ENCODE assay signal across 22 cellular contexts in genomic region chr9:15522130-15522755, GRCh38.
"Had no signal": no experiment of that assay in that cellular context is flagged by ENCODE, and none has a peak within 500 bp of the region (broad histone marks: within the 10 kb centered on the region; RNA-seq: fewer than 3 reads in every experiment).

No MANE protein-coding gene starts in this region.

- H3K27ac Mint-ChIP-seq: natural killer cell; stimulated activated naive B cell treated with anti-CD40 and anti-IgM and Interleukin-4, amounts not matched to agents 10 μg/mL and 1 μg/mL and 100 μg/mL, for 72 hours; stimulated activated naive CD8-positive, alpha-beta T cell treated with anti-CD3 and anti-CD28 coated beads, Interleukin-15, amount 100 ng/mL, for 72 hours had no signal

- H2AFZ ChIP-seq: hepatocyte had no signal

- H3K36me3 Mint-ChIP-seq: natural killer cell; stimulated activated naive B cell treated with anti-CD40 and anti-IgM and Interleukin-4, amounts not matched to agents 10 μg/mL and 1 μg/mL and 100 μg/mL, for 72 hours had no signal

- H3K9me3 ChIP-seq: mucosa of descending colon, spleen, testis, tibial nerve, upper lobe of right lung, vagina had no signal

- H3K27me3 ChIP-seq: dorsolateral prefrontal cortex, hepatocyte, spleen, testis, tibial nerve, upper lobe of right lung, vagina had no signal

- H3K4me1 ChIP-seq: testis, tibial nerve, upper lobe of right lung, vagina had no signal

- H3K27ac ChIP-seq: dorsolateral prefrontal cortex, hepatocyte, spleen, testis, tibial nerve, upper lobe of right lung, vagina had no signal

- H3K4me3 ChIP-seq: dorsolateral prefrontal cortex, hepatocyte, mucosa of descending colon, spleen, testis, tibial nerve, upper lobe of right lung, vagina had no signal

- H3K9me3 Mint-ChIP-seq: natural killer cell; stimulated activated naive B cell treated with anti-CD40 and anti-IgM and Interleukin-4, amounts not matched to agents 10 μg/mL and 1 μg/mL and 100 μg/mL, for 72 hours; stimulated activated naive CD8-positive, alpha-beta T cell treated with anti-CD3 and anti-CD28 coated beads, Interleukin-15, amount 100 ng/mL, for 72 hours had no signal

- DNase-seq: dorsolateral prefrontal cortex; effector CD8-positive, alpha-beta T cell; foreskin melanocyte; head of caudate nucleus; kidney; left cardiac atrium; mucosa of descending colon; natural killer cell; posterior cingulate gyrus; spleen; stimulated activated CD4-positive, alpha-beta T cell treated with anti-CD3 and anti-CD28 coated beads, Interleukin-15, amount 100 ng/mL, for 24 hours; stimulated activated CD4-positive, alpha-beta T cell treated with anti-CD3 and anti-CD28 coated beads, Interleukin-1b, Interleukin-23, amount 100 ng/mL, for 48 hours; stimulated activated CD4-positive, alpha-beta T cell treated with anti-CD3 and anti-CD28 coated beads, Interleukin-4, amount 100 ng/mL, for 24 hours; stimulated activated naive B cell treated with anti-CD40 and anti-IgM and Interleukin-4, amounts not matched to agents 10 μg/mL and 1 μg/mL and 100 μg/mL, for 72 hours; stimulated activated naive CD8-positive, alpha-beta T cell treated with anti-CD3 and anti-CD28 coated beads, Interleukin-15, amount 100 ng/mL, for 72 hours; testis; upper lobe of right lung had no signal

- H3K27me3 Mint-ChIP-seq: stimulated activated naive CD8-positive, alpha-beta T cell treated with anti-CD3 and anti-CD28 coated beads, Interleukin-15, amount 100 ng/mL, for 72 hours had no signal

- ATAC-seq: left cardiac atrium; mucosa of descending colon; natural killer cell; sciatic nerve; stimulated activated naive B cell treated with anti-CD40 and anti-IgM and Interleukin-4, amounts not matched to agents 10 μg/mL and 1 μg/mL and 100 μg/mL, for 72 hours; stimulated activated naive CD8-positive, alpha-beta T cell treated with anti-CD3 and anti-CD28 coated beads, Interleukin-15, amount 100 ng/mL, for 72 hours; upper lobe of right lung had no signal

- H3K4me3 Mint-ChIP-seq: natural killer cell; neural crest cell; stimulated activated naive B cell treated with anti-CD40 and anti-IgM and Interleukin-4, amounts not matched to agents 10 μg/mL and 1 μg/mL and 100 μg/mL, for 72 hours; stimulated activated naive CD8-positive, alpha-beta T cell treated with anti-CD3 and anti-CD28 coated beads, Interleukin-15, amount 100 ng/mL, for 72 hours had no signal

- H3K36me3 ChIP-seq: spleen, tibial nerve, upper lobe of right lung, vagina had no signal

- H3K4me2 ChIP-seq: hepatocyte had no signal

- H3K79me2 ChIP-seq: hepatocyte had no signal

- H3K4me1 Mint-ChIP-seq: natural killer cell; neural crest cell; stimulated activated naive CD8-positive, alpha-beta T cell treated with anti-CD3 and anti-CD28 coated beads, Interleukin-15, amount 100 ng/mL, for 72 hours had no signal
